In the genomic region with DNA sequence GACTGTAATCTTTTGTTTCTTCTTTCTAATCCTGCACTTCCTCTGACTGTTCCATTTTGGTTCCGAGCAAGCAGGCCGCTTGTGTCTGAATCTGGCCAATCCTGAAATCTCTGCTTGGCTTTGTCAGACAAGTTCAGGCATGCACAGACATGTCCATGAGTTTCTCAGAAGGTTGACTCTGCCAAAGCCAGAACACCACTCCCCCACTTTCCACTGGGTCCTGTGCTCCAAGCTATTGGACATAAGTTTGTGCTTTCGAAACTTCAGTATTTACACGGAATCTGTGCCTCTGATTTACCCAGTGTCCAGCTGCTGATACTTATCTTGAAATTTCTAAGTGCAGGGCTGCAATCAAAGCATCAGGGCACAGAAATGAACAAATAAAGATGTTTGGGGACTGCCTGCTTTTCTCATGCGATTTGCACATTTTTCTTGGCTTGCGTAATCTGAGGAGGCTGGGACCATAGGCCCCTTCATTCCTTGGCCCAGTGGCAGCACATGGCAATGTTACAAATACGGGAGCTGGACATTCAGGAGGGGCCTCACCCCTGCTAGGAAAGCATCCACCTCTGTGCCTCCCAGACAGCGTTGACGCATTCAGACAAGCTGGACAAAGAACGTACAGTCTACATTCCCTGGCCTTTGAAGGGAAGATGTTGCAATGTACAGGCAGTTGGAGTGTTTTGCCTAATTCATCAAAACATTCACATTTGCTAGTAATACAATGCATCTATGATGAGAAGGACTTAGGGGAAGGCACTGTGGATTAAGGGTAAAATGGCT, we compare ENCODE assay signal across 8 cellular contexts.
DNase-seq lines count a peak whose midpoint lies in the region; ATAC-seq and TF ChIP-seq lines count a peak whose summit lies in the region.

No MANE protein-coding gene starts in this region.

- H3K27ac ChIP-seq in HEK293 (ENCODE audit: extremely low read depth, low read depth, low read length) (peak overlapping the region; percentile 38; the same call in 1 of the 2 replicates), skin epidermis (peak overlapping the region in 18 of 21 experiments; percentile 28 to 93 (median 68))

- H3K9me3 ChIP-seq in HEK293 (ENCODE audit: control insufficient read depth, insufficient read depth, low read depth, low read length) = no peaks in the 10 kb centered on the region

- H3K4me3 ChIP-seq in HEK293 (ENCODE audit: low read depth, low read length) = no peak overlapping the region
- H3K4me3 ChIP-seq in skin epidermis = no peak overlapping the region

- intact Hi-C loops in activated CD4-positive, alpha-beta memory T cell treated with anti-CD3 and anti-CD28 coated beads for 36 hours (cut with micrococcal nuclease) = no loop called here

- H3K4me1 Mint-ChIP-seq in activated CD4-positive, alpha-beta memory T cell treated with anti-CD3 and anti-CD28 coated beads for 36 hours (ENCODE audit: low read depth) = no peaks in the 10 kb centered on the region
- no peaks in the 10 kb centered on the region for H3K4me1 Mint-ChIP-seq in activated naive CD8-positive, alpha-beta T cell treated with anti-CD3 and anti-CD28 coated beads, Interleukin-2, amount 50 U/mL, for 24 hours

- H3K4me3 Mint-ChIP-seq in activated CD4-positive, alpha-beta memory T cell treated with anti-CD3 and anti-CD28 coated beads for 36 hours = no peak overlapping the region
- H3K4me3 Mint-ChIP-seq in activated naive CD8-positive, alpha-beta T cell treated with anti-CD3 and anti-CD28 coated beads, Interleukin-2, amount 50 U/mL, for 24 hours = no peak overlapping the region

- no peaks in the 10 kb centered on the region for H3K9me3 Mint-ChIP-seq in activated CD4-positive, alpha-beta memory T cell treated with anti-CD3 and anti-CD28 coated beads for 36 hours
- peaks cover 4% of the 10 kb centered on the region for H3K9me3 Mint-ChIP-seq in activated naive CD8-positive, alpha-beta T cell treated with anti-CD3 and anti-CD28 coated beads, Interleukin-2, amount 50 U/mL, for 24 hours

- H3K27ac Mint-ChIP-seq in activated CD4-positive, alpha-beta memory T cell treated with anti-CD3 and anti-CD28 coated beads for 36 hours = no peak overlapping the region
- no peak overlapping the region for H3K27ac Mint-ChIP-seq in activated naive CD8-positive, alpha-beta T cell treated with anti-CD3 and anti-CD28 coated beads, Interleukin-2, amount 50 U/mL, for 24 hours

- CTCF ChIA-PET in HEK293 (lab: Yijun Ruan, JAX) = interaction anchor here (0.5 kb wide), 1 partner anchor 366 kb away, joined by 6 read pairs; no protein-coding TSS in a partner anchor
- CTCF ChIA-PET in activated CD4-positive, alpha-beta memory T cell treated with anti-CD3 and anti-CD28 coated beads for 36 hours (lab: Charles Lee) = no interaction called here

- DNase-seq in amniotic stem cell (lab: John Stamatoyannopoulos, UW) (peak; percentile 98), iPS DF 19.7 (ENCODE audit: low read depth, low spot score) (peak; percentile 9), GDM1 (lab: John Stamatoyannopoulos, UW) (no peak), middle frontal gyrus (ENCODE audit: extremely low spot score, low spot score) (no peak)
- no peak for DNase-seq in activated CD4-positive, alpha-beta memory T cell treated with anti-CD3 and anti-CD28 coated beads for 36 hours
- DNase-seq in activated naive CD8-positive, alpha-beta T cell treated with anti-CD3 and anti-CD28 coated beads, Interleukin-2, amount 50 U/mL, for 24 hours = no peak

- ATAC-seq in activated naive CD8-positive, alpha-beta T cell treated with anti-CD3 and anti-CD28 coated beads, Interleukin-2, amount 50 U/mL, for 24 hours = no peak

- POLR2A ChIA-PET in HEK293 (lab: Yijun Ruan, JAX) = no interaction called here
- POLR2A ChIA-PET in activated CD4-positive, alpha-beta memory T cell treated with anti-CD3 and anti-CD28 coated beads for 36 hours (lab: Charles Lee) = no interaction called here

- no peak for TF ChIP-seq CTCF in HEK293 (tag by site-specific recombination; IDR thresholded peaks at IDR 0.05)

- H3K27me3 Mint-ChIP-seq in activated CD4-positive, alpha-beta memory T cell treated with anti-CD3 and anti-CD28 coated beads for 36 hours = no peaks in the 10 kb centered on the region
- H3K27me3 Mint-ChIP-seq in activated naive CD8-positive, alpha-beta T cell treated with anti-CD3 and anti-CD28 coated beads, Interleukin-2, amount 50 U/mL, for 24 hours = peaks cover 2% of the 10 kb centered on the region

- no peaks in the 10 kb centered on the region for H3K4me1 ChIP-seq in HEK293 (ENCODE audit: control insufficient read depth, insufficient read depth, low read length)

- H3K36me3 Mint-ChIP-seq in activated CD4-positive, alpha-beta memory T cell treated with anti-CD3 and anti-CD28 coated beads for 36 hours = no peaks in the 10 kb centered on the region
- H3K36me3 Mint-ChIP-seq in activated naive CD8-positive, alpha-beta T cell treated with anti-CD3 and anti-CD28 coated beads, Interleukin-2, amount 50 U/mL, for 24 hours (ENCODE audit: low read depth) = no peaks in the 10 kb centered on the region

- no peaks in the 10 kb centered on the region for H3K36me3 ChIP-seq in HEK293 (ENCODE audit: control insufficient read depth in 2 of 2, insufficient read depth in 1 of 2, low read length in 2 of 2)

TF ChIP-seq in HEK293, 187 proteins besides CTCF, POLR2A, EP300 and RAD21:
- TF ChIP-seq INSM2 (tag by site-specific recombination; IDR thresholded peaks at IDR 0.05) (no peak), TCF7L2 (IDR thresholded peaks at IDR 0.05; ENCODE audit: borderline replicate concordance, low read depth, low read length) (no peak), TRIM28 (IDR thresholded peaks at IDR 0.05; ENCODE audit: borderline replicate concordance, low read length) (0 out of 2 replicates have a peak, but pooled peaks have one; percentile 69), ZFP37 (tag by site-specific recombination; IDR thresholded peaks at IDR 0.05) (no peak), ZNF184 (tag by site-specific recombination; IDR thresholded peaks at IDR 0.05) (no peak), ZNF501 (tag by site-specific recombination; IDR thresholded peaks at IDR 0.05) (no peak)
- TF ChIP-seq, protein P1, sequence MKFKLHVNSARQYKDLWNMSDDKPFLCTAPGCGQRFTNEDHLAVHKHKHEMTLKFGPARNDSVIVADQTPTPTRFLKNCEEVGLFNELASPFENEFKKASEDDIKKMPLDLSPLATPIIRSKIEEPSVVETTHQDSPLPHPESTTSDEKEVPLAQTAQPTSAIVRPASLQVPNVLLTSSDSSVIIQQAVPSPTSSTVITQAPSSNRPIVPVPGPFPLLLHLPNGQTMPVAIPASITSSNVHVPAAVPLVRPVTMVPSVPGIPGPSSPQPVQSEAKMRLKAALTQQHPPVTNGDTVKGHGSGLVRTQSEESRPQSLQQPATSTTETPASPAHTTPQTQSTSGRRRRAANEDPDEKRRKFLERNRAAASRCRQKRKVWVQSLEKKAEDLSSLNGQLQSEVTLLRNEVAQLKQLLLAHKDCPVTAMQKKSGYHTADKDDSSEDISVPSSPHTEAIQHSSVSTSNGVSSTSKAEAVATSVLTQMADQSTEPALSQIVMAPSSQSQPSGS (tag by site-specific recombination; IDR thresholded peaks at IDR 0.05; ENCODE audit: low read depth) = no peak

Comparison
In these comparisons a context has a peak if more than half of its experiments do, and no peak if none do; other contexts are left out.
1. DNase-seq: peak in amniotic stem cell (single experiment) and iPS DF 19.7 (single experiment); none in activated CD4-positive, alpha-beta memory T cell treated with anti-CD3 and anti-CD28 coated beads for 36 hours (single experiment), GDM1 (single experiment), activated naive CD8-positive, alpha-beta T cell treated with anti-CD3 and anti-CD28 coated beads, Interleukin-2, amount 50 U/mL, for 24 hours (single experiment) and middle frontal gyrus (single experiment).